1 cellular context compared by ENCODE assay signal in the genomic region with DNA sequence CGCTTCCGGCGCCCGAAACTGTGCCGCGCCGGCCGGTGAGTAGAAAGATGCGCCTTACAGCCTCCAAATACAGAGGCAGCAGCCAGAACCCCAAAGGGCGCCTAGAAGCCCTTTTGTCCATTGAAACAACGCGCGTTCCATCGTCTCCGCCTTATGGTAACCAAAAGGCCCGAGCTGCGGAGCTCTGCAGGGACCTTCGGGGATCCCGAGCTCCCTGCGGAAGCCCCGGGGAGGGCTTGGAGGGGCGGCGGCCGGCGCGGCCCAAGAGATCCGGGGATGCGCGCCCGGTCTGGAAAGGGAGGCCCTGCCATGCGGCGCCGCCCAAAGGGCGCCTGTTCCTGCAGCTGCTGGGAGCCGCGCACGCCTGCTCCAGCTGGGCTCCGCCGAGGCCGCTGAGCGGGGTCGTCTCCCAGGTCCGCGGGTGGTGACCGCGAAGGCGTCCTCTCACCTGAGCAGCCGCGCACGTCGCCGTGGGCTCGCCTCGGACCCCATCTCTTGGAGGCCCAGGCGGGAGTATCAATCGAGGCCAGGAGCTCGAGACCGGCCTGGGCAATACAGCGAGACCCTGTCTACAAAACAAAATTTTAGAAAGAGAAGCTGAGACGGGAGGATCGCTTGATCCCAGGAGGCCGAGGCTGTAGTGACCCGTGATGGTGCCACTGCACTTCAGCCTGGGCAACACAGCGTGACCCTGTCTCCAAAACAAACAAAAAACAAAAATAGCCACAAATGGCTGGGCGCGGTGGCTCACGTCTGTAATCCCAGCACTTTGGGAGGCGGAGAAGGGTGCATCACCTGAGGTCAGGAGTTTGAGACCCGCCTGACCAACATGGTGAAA.
TF ChIP-seq lines count a peak whose summit lies in the region.

No MANE protein-coding gene starts in this region.

TF ChIP-seq in HepG2, 621 proteins besides CTCF, POLR2A, EP300 and RAD21 (continued from another document and continues in another):
- TF ChIP-seq HNRNPK (IDR thresholded peaks at IDR 0.05; ENCODE audit: low read depth, low read length, poor library complexity, severe bottlenecking) = peak; percentile 79
- TF ChIP-seq, protein P1, sequence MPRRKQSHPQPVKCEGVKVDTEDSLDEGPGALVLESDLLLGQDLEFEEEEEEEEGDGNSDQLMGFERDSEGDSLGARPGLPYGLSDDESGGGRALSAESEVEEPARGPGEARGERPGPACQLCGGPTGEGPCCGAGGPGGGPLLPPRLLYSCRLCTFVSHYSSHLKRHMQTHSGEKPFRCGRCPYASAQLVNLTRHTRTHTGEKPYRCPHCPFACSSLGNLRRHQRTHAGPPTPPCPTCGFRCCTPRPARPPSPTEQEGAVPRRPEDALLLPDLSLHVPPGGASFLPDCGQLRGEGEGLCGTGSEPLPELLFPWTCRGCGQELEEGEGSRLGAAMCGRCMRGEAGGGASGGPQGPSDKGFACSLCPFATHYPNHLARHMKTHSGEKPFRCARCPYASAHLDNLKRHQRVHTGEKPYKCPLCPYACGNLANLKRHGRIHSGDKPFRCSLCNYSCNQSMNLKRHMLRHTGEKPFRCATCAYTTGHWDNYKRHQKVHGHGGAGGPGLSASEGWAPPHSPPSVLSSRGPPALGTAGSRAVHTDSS (CRISPR knock-in tag; conservative IDR thresholded peaks at IDR 0.05) = no peak
- TF ChIP-seq ZNF17 (CRISPR knock-in tag; IDR thresholded peaks at IDR 0.05) = no peak
- TF ChIP-seq ZNF205 (CRISPR knock-in tag; IDR thresholded peaks at IDR 0.05) = peak; percentile 11; the same call in 1 of the 2 replicates
- peak; percentile 33; the same call in 1 of the 2 replicates for TF ChIP-seq NR2F6 (IDR thresholded peaks at IDR 0.05)
- TF ChIP-seq NR2F6 (CRISPR knock-in tag; IDR thresholded peaks at IDR 0.05) = no peak; the same call in 1 of the 2 replicates
- TF ChIP-seq NFYB (CRISPR knock-in tag; IDR thresholded peaks at IDR 0.05) = peak; percentile 15; the same call in 1 of the 2 replicates
- TF ChIP-seq, protein P2, sequence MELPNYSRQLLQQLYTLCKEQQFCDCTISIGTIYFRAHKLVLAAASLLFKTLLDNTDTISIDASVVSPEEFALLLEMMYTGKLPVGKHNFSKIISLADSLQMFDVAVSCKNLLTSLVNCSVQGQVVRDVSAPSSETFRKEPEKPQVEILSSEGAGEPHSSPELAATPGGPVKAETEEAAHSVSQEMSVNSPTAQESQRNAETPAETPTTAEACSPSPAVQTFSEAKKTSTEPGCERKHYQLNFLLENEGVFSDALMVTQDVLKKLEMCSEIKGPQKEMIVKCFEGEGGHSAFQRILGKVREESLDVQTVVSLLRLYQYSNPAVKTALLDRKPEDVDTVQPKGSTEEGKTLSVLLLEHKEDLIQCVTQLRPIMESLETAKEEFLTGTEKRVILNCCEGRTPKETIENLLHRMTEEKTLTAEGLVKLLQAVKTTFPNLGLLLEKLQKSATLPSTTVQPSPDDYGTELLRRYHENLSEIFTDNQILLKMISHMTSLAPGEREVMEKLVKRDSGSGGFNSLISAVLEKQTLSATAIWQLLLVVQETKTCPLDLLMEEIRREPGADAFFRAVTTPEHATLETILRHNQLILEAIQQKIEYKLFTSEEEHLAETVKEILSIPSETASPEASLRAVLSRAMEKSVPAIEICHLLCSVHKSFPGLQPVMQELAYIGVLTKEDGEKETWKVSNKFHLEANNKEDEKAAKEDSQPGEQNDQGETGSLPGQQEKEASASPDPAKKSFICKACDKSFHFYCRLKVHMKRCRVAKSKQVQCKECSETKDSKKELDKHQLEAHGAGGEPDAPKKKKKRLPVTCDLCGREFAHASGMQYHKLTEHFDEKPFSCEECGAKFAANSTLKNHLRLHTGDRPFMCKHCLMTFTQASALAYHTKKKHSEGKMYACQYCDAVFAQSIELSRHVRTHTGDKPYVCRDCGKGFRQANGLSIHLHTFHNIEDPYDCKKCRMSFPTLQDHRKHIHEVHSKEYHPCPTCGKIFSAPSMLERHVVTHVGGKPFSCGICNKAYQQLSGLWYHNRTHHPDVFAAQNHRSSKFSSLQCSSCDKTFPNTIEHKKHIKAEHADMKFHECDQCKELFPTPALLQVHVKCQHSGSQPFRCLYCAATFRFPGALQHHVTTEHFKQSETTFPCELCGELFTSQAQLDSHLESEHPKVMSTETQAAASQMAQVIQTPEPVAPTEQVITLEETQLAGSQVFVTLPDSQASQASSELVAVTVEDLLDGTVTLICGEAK (IDR thresholded peaks at IDR 0.05) = no peak
- TF ChIP-seq, protein P2 (CRISPR knock-in tag; IDR thresholded peaks at IDR 0.05) = peak; percentile 78; the same call in 1 of the 2 replicates
- peak; percentile 62; the same call in 1 of the 2 replicates for TF ChIP-seq ZSCAN25 (CRISPR knock-in tag; IDR thresholded peaks at IDR 0.05)
- no peak for TF ChIP-seq IRF2 (CRISPR knock-in tag; IDR thresholded peaks at IDR 0.05)
- TF ChIP-seq, protein P3, sequence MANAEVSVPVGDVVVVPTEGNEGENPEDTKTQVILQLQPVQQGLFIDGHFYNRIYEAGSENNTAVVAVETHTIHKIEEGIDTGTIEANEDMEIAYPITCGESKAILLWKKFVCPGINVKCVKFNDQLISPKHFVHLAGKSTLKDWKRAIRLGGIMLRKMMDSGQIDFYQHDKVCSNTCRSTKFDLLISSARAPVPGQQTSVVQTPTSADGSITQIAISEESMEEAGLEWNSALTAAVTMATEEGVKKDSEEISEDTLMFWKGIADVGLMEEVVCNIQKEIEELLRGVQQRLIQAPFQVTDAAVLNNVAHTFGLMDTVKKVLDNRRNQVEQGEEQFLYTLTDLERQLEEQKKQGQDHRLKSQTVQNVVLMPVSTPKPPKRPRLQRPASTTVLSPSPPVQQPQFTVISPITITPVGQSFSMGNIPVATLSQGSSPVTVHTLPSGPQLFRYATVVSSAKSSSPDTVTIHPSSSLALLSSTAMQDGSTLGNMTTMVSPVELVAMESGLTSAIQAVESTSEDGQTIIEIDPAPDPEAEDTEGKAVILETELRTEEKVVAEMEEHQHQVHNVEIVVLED (CRISPR knock-in tag; IDR thresholded peaks at IDR 0.05; ENCODE audit: borderline replicate concordance) = peak; percentile 34; the same call in 1 of the 2 replicates
- TF ChIP-seq, protein P4, sequence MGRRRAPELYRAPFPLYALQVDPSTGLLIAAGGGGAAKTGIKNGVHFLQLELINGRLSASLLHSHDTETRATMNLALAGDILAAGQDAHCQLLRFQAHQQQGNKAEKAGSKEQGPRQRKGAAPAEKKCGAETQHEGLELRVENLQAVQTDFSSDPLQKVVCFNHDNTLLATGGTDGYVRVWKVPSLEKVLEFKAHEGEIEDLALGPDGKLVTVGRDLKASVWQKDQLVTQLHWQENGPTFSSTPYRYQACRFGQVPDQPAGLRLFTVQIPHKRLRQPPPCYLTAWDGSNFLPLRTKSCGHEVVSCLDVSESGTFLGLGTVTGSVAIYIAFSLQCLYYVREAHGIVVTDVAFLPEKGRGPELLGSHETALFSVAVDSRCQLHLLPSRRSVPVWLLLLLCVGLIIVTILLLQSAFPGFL (CRISPR knock-in tag; IDR thresholded peaks at IDR 0.05) = 0 out of 2 replicates have a peak, but pooled peaks have one; percentile 3
- TF ChIP-seq, protein P5, sequence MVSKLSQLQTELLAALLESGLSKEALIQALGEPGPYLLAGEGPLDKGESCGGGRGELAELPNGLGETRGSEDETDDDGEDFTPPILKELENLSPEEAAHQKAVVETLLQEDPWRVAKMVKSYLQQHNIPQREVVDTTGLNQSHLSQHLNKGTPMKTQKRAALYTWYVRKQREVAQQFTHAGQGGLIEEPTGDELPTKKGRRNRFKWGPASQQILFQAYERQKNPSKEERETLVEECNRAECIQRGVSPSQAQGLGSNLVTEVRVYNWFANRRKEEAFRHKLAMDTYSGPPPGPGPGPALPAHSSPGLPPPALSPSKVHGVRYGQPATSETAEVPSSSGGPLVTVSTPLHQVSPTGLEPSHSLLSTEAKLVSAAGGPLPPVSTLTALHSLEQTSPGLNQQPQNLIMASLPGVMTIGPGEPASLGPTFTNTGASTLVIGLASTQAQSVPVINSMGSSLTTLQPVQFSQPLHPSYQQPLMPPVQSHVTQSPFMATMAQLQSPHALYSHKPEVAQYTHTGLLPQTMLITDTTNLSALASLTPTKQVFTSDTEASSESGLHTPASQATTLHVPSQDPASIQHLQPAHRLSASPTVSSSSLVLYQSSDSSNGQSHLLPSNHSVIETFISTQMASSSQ (IDR thresholded peaks at IDR 0.05; ENCODE audit: low read depth) = no peak
- TF ChIP-seq, protein P5 (CRISPR knock-in tag; IDR thresholded peaks at IDR 0.05; ENCODE audit: borderline replicate concordance) = peak; percentile 9; the same call in 1 of the 2 replicates
- TF ChIP-seq SRSF9 (IDR thresholded peaks at IDR 0.05; ENCODE audit: borderline replicate concordance, insufficient read depth, low read depth, low read length, poor library complexity, severe bottlenecking) = no peak
- peak; percentile 82; the same call in 1 of the 2 replicates for TF ChIP-seq ZNF879 (CRISPR knock-in tag; IDR thresholded peaks at IDR 0.05)
- TF ChIP-seq, protein P6, sequence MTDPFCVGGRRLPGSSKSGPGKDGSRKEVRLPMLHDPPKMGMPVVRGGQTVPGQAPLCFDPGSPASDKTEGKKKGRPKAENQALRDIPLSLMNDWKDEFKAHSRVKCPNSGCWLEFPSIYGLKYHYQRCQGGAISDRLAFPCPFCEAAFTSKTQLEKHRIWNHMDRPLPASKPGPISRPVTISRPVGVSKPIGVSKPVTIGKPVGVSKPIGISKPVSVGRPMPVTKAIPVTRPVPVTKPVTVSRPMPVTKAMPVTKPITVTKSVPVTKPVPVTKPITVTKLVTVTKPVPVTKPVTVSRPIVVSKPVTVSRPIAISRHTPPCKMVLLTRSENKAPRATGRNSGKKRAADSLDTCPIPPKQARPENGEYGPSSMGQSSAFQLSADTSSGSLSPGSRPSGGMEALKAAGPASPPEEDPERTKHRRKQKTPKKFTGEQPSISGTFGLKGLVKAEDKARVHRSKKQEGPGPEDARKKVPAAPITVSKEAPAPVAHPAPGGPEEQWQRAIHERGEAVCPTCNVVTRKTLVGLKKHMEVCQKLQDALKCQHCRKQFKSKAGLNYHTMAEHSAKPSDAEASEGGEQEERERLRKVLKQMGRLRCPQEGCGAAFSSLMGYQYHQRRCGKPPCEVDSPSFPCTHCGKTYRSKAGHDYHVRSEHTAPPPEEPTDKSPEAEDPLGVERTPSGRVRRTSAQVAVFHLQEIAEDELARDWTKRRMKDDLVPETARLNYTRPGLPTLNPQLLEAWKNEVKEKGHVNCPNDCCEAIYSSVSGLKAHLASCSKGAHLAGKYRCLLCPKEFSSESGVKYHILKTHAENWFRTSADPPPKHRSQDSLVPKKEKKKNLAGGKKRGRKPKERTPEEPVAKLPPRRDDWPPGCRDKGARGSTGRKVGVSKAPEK (CRISPR knock-in tag; IDR thresholded peaks at IDR 0.05; ENCODE audit: borderline replicate concordance) = no peak
- peak; percentile 46 for TF ChIP-seq KDM2A (CRISPR knock-in tag; IDR thresholded peaks at IDR 0.05; ENCODE audit: borderline replicate concordance, low read depth)
- TF ChIP-seq KLF9 (CRISPR knock-in tag; IDR thresholded peaks at IDR 0.05; ENCODE audit: low read depth) = peak; percentile 55; the same call in 1 of the 2 replicates
- TF ChIP-seq ZNF329 (CRISPR knock-in tag; IDR thresholded peaks at IDR 0.05; ENCODE audit: low read depth) = 0 out of 2 replicates have a peak, but pooled peaks have one; percentile 8
- peak; percentile 68 for TF ChIP-seq ZNF460 (CRISPR knock-in tag; IDR thresholded peaks at IDR 0.05; ENCODE audit: borderline replicate concordance)
- peak; percentile 31; the same call in 1 of the 2 replicates for TF ChIP-seq STAT5B (CRISPR knock-in tag; IDR thresholded peaks at IDR 0.05)
- peak; percentile 51; the same call in 1 of the 2 replicates for TF ChIP-seq LCORL (IDR thresholded peaks at IDR 0.05)
- peak; percentile 92 for TF ChIP-seq LCORL (CRISPR knock-in tag; IDR thresholded peaks at IDR 0.05)
- TF ChIP-seq, protein P7, sequence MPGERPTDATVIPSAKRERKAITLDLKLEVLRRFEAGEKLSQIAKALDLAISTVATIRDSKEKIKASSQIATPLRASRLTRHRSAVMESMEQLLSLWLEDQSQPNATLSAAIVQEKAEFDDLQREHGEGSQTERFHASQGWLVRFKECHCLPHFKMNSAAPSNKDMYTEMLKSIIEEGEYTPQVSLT (CRISPR knock-in tag; IDR thresholded peaks at IDR 0.05; ENCODE audit: borderline replicate concordance, low read depth) = no peak; the same call in 1 of the 2 replicates
- peak; percentile 62 for TF ChIP-seq CBFB (CRISPR knock-in tag; IDR thresholded peaks at IDR 0.05)
- TF ChIP-seq ZNF543 (CRISPR knock-in tag; IDR thresholded peaks at IDR 0.05) = peak; percentile 90
